ENCODE assay signal across 31 cellular contexts in genomic region chr10:90171014-90171722, GRCh38.
"Had no signal": no experiment of that assay in that cellular context is flagged by ENCODE, and none has a peak within 500 bp of the region (broad histone marks: within the 10 kb centered on the region; RNA-seq: fewer than 3 reads in every experiment).

No MANE protein-coding gene starts in this region.

- H3K9me3 Mint-ChIP-seq: activated CD4-positive, alpha-beta memory T cell treated with anti-CD3 and anti-CD28 coated beads for 36 hours; activated T-helper 2 cell treated with anti-CD3 and anti-CD28 coated beads, Interferon-gamma antibody, Interleukin-2, Interleukin-4, amounts not matched to agents 10 μg/mL and 5 μg/mL and 100 μg/mL, durations not matched to agents 14 hours and 24 hours and 36 hours; T-helper 2 cell treated with Interferon-gamma antibody and Interleukin-4, amounts not matched to agents 5 μg/mL and 100 μg/mL, for 36 hours had no signal

- H3K36me3 Mint-ChIP-seq: activated CD4-positive, alpha-beta memory T cell treated with anti-CD3 and anti-CD28 coated beads for 36 hours; activated naive CD4-positive, alpha-beta T cell treated with anti-CD3 and anti-CD28 coated beads, Interleukin-2, amount 50 U/mL, for 72 hours; WTC11 had no signal

- H3K27me3 Mint-ChIP-seq: activated CD4-positive, alpha-beta memory T cell treated with anti-CD3 and anti-CD28 coated beads for 36 hours had no signal

- H3K4me1 Mint-ChIP-seq: WTC11 had no signal

- DNase-seq: activated CD4-positive, alpha-beta memory T cell treated with anti-CD3 and anti-CD28 coated beads for 36 hours; activated CD4-positive, alpha-beta T cell treated with anti-CD3 and anti-CD28 coated beads, Interleukin-2, amount 50 U/mL, for 1 hour; activated CD4-positive, CD25-positive, alpha-beta regulatory T cell treated with anti-CD3 and anti-CD28 coated beads, Interleukin-2, amount 50 U/mL, for 72 hours; activated gamma-delta T cell; activated naive CD4-positive, alpha-beta T cell treated with Interleukin-2 at 50 U/mL for 16 hours; activated T-cell treated with anti-CD3 and anti-CD28 coated beads, Interleukin-2, amount 50 U/mL, for 1 hour; adrenal gland; body of pancreas; NCI-H1092 treated with DMSO at 0.1 percent for 48 hours; NCI-H1417; NCI-H146; NCI-H187; NCI-H2029 treated with DMSO at 0.1 percent for 48 hours; NCI-H2107; NCI-H2171; NCI-H510A; NCI-H526; NCI-H748 treated with DMSO at 0.1 percent for 48 hours; NK-92 treated with Interleukin-12 subunit alpha and Interleukin-12 subunit beta, amount 100 ng/mL, for 24 hours; PC-3; Peyer's patch; RPMI8226; SHP77 treated with DMSO at 0.1 percent for 48 hours; SK-N-SH had no signal

- H3K4me3 ChIP-seq: adrenal gland, body of pancreas, breast epithelium, Peyer's patch, SJSA1 had no signal

- H3K27ac Mint-ChIP-seq: activated CD4-positive, alpha-beta memory T cell treated with anti-CD3 and anti-CD28 coated beads for 36 hours; activated naive CD4-positive, alpha-beta T cell treated with anti-CD3 and anti-CD28 coated beads, Interleukin-2, amount 50 U/mL, for 72 hours; activated T-helper 2 cell treated with anti-CD3 and anti-CD28 coated beads, Interferon-gamma antibody, Interleukin-2, Interleukin-4, amounts not matched to agents 10 μg/mL and 5 μg/mL and 100 μg/mL, durations not matched to agents 14 hours and 24 hours and 36 hours; T-helper 1 cell treated with Interleukin-12 subunit alpha and Interleukin-12 subunit beta and Interleukin-4 antibody, amounts not matched to agents 30 μg/mL and 1 μg/mL, for 36 hours; T-helper 2 cell treated with Interferon-gamma antibody and Interleukin-4, amounts not matched to agents 5 μg/mL and 100 μg/mL, for 36 hours; WTC11 had no signal

- H3K4me3 Mint-ChIP-seq: activated CD4-positive, alpha-beta memory T cell treated with anti-CD3 and anti-CD28 coated beads for 36 hours; T-helper 1 cell treated with Interleukin-12 subunit alpha and Interleukin-12 subunit beta and Interleukin-4 antibody, amounts not matched to agents 30 μg/mL and 1 μg/mL, for 36 hours; T-helper 2 cell treated with Interferon-gamma antibody and Interleukin-4, amounts not matched to agents 5 μg/mL and 100 μg/mL, for 36 hours; WTC11 had no signal
